ENCODE assay signal across 11 cellular contexts in genomic region chr15:39625451-39625850, GRCh38. TPM values are rescaled to one million over a fixed set of nuclear protein-coding genes. Genes with fewer than 3 reads are reported as not detected.
DNase-seq lines count a peak whose midpoint lies in the region; ATAC-seq and TF ChIP-seq lines count a peak whose summit lies in the region.
"Had no signal": no experiment of that assay in that cellular context is flagged by ENCODE, and none has a peak within 500 bp of the region (broad histone marks: within the 10 kb centered on the region; RNA-seq: fewer than 3 reads in every experiment).

No MANE protein-coding gene starts in this region.

- CTCF ChIA-PET in IMR-90 (lab: Yijun Ruan, JAX) (no interaction called here), mammary epithelial cell (lab: Charles Lee; ENCODE audit: low non-redundant PET) (interaction anchor here (0.5 kb wide), 1 partner anchor 131 kb away, joined by 4 read pairs; no protein-coding TSS in a partner anchor)

- H3K4me1 ChIP-seq in ACC112 (ENCODE audit: control insufficient read depth, insufficient read depth, low read length, unreplicated experiment), result peaks cover 39% of the 10 kb centered on the region
- H3K4me1 ChIP-seq in IMR-90 (ENCODE audit: control insufficient read depth, insufficient read depth, low read length), result peaks cover 27% of the 10 kb centered on the region
- H3K4me1 ChIP-seq in mammary epithelial cell (ENCODE audit: insufficient read depth, low read length), result peaks cover 45% of the 10 kb centered on the region
- H3K4me1 ChIP-seq in testis, result peaks cover 4% of the 10 kb centered on the region

- TF ChIP-seq CTCF in IMR-90 (conservative IDR thresholded peaks at IDR 0.05; ENCODE audit: low read depth, low read length) (no peak), mammary epithelial cell (conservative IDR thresholded peaks at IDR 0.05 in 1 of 2, IDR thresholded peaks at IDR 0.05 in 1 of 2; ENCODE audit: extremely low read depth in 1 of 2, insufficient read depth in 1 of 2, low read depth in 1 of 2, low read length in 2 of 2) (no peak), testis (IDR thresholded peaks at IDR 0.05) (no peak), type B pancreatic cell (conservative IDR thresholded peaks at IDR 0.05) (no peak), GM13976 (IDR thresholded peaks at IDR 0.05; ENCODE audit: borderline replicate concordance, control extremely low read depth, extremely low read depth, insufficient read depth, missing control alignments) (no peak)

- dilution Hi-C loops in IMR-90 (cut with HindIII; ENCODE audit: low sequenced_read_pairs, unreplicated experiment), result no loop called here
- dilution Hi-C loops in mammary epithelial cell (cut with HindIII; ENCODE audit: low sequenced_read_pairs), result no loop called here

- H3K9me1 ChIP-seq in IMR-90 (ENCODE audit: insufficient read depth, low read length), result peaks cover 19% of the 10 kb centered on the region

- H4K5ac ChIP-seq in IMR-90 (ENCODE audit: low read depth, low read length), result peak overlapping the region; percentile 14; the same call in 1 of the 2 replicates

- H3K27me3 ChIP-seq in ACC112 (ENCODE audit: insufficient read depth, low read length), result no peaks in the 10 kb centered on the region
- H3K27me3 ChIP-seq in IMR-90 (ENCODE audit: control insufficient read depth, insufficient read depth, low read length), result no peaks in the 10 kb centered on the region
- no peaks in the 10 kb centered on the region for H3K27me3 ChIP-seq in mammary epithelial cell (ENCODE audit: insufficient read depth, low read length)
- no peaks in the 10 kb centered on the region for H3K27me3 ChIP-seq in testis

- H3K9ac ChIP-seq in IMR-90 (ENCODE audit: low read depth, low read length) (no peak overlapping the region), mammary epithelial cell (ENCODE audit: insufficient read depth, low read length) (no peak overlapping the region)

- peak overlapping the region in 1 of 2 experiments; percentile 43; a peak in 1 of 4 replicates for H4K8ac ChIP-seq in IMR-90 (ENCODE audit: low read depth in 2 of 2, low read length in 2 of 2)

- ATAC-seq in IMR-90 (ENCODE audit: low read depth), result no peak
- ATAC-seq in naive thymus-derived CD8-positive, alpha-beta T cell, result no peak

- H3K79me2 ChIP-seq in ACC112 (ENCODE audit: control insufficient read depth, insufficient read depth, low read length, unreplicated experiment) (no peaks in the 10 kb centered on the region), mammary epithelial cell (ENCODE audit: insufficient read depth, low read length) (no peaks in the 10 kb centered on the region)

- intact Hi-C loops in IMR-90 (cut with micrococcal nuclease), result no loop called here
- intact Hi-C loops in mammary epithelial cell (cut with micrococcal nuclease), result loop anchor here (10.0 kb wide), 1 partner anchor 59 kb away; no protein-coding TSS in a partner anchor
- intact Hi-C loops in testis (cut with DNase I; ENCODE audit: low total_unique reads), result no loop called here

- H3K36me3 Mint-ChIP-seq in naive thymus-derived CD8-positive, alpha-beta T cell, result no peaks in the 10 kb centered on the region
- no peaks in the 10 kb centered on the region for H3K36me3 Mint-ChIP-seq in type B pancreatic cell

- peak overlapping the region; percentile 78 for H3K27ac ChIP-seq in ACC112 (ENCODE audit: low read depth, low read length)
- no peak overlapping the region for H3K27ac ChIP-seq in IMR-90 (ENCODE audit: insufficient read depth, low read length)
- peak overlapping the region; percentile 7 for H3K27ac ChIP-seq in mammary epithelial cell (ENCODE audit: insufficient read depth, low read depth, low read length)
- H3K27ac ChIP-seq in testis, result no peak overlapping the region
- H3K27ac ChIP-seq: C4-2B had no signal

- H2AK5ac ChIP-seq in IMR-90 (ENCODE audit: low read depth, low read length), result peak overlapping the region; percentile 84

- H3K27ac Mint-ChIP-seq in naive thymus-derived CD8-positive, alpha-beta T cell, result peak overlapping the region in 7 of 10 donors; percentile 26 to 99 (median 93)
- no peak overlapping the region for H3K27ac Mint-ChIP-seq in type B pancreatic cell

- H3K79me1 ChIP-seq in IMR-90 (ENCODE audit: low read depth in 1 of 2, low read length in 2 of 2), result peaks cover 0 to 5% of the 10 kb centered on the region in 2 experiments; a peak in 1 of 4 replicates

- H4K20me1 ChIP-seq in IMR-90 (ENCODE audit: insufficient read depth, low read length) (no peaks in the 10 kb centered on the region), mammary epithelial cell (ENCODE audit: insufficient read depth, low read length) (no peaks in the 10 kb centered on the region)

- TF ChIP-seq POLR2A in IMR-90 (IDR thresholded peaks at IDR 0.05; ENCODE audit: low read depth, low read length) (no peak), testis (IDR thresholded peaks at IDR 0.05) (no peak)

- no CpG with 5 or more reads among the region's 4 CpGs for WGBS in IMR-90 (ENCODE audit: extremely low coverage in 2 of 2, insufficient read length in 1 of 2), 2 experiments
- 100% methylated on average over 4 of the region's 4 CpGs for WGBS in mammary epithelial cell (ENCODE audit: low coverage, missing lambda C conversion rate)
- WGBS in testis, 2 donors, result 40 to 69% methylated on average over 1 to 4 of the region's 4 CpGs

- peak overlapping the region; percentile 79 for H3K14ac ChIP-seq in IMR-90 (replicated peaks; ENCODE audit: low read depth, low read length)

- H3K18ac ChIP-seq in IMR-90 (ENCODE audit: low read depth, low read length), result peak overlapping the region; percentile 30

- peaks cover 37 to 86% (median 59%) of the 10 kb centered on the region in 4 donors for H3K4me1 Mint-ChIP-seq in naive thymus-derived CD8-positive, alpha-beta T cell
- H3K4me1 Mint-ChIP-seq in type B pancreatic cell (ENCODE audit: unreplicated experiment), result peaks cover 10% of the 10 kb centered on the region

- H2AFZ ChIP-seq in ACC112 (ENCODE audit: low read length, unreplicated experiment) (no peak overlapping the region), IMR-90 (replicated peaks; ENCODE audit: low read length, poor library complexity) (no peak overlapping the region), mammary epithelial cell (ENCODE audit: low read depth, low read length) (no peak overlapping the region)

- no peaks in the 10 kb centered on the region for H3K27me3 Mint-ChIP-seq in naive thymus-derived CD8-positive, alpha-beta T cell
- H3K27me3 Mint-ChIP-seq in type B pancreatic cell, result no peaks in the 10 kb centered on the region

- BruUV-seq in IMR-90 (replicated peaks; lab: Mats Ljungman, UMichigan) (no TSS peak), mammary epithelial cell (replicated peaks; lab: Mats Ljungman, UMichigan) (TSS peak; percentile 34)

- no peak overlapping the region for H3K56ac ChIP-seq in IMR-90 (ENCODE audit: extremely low read depth, insufficient read depth, low read length)

- peak overlapping the region; percentile 80 for H3K4ac ChIP-seq in IMR-90 (ENCODE audit: low read depth, low read length)

- POLR2A ChIA-PET in IMR-90 (lab: Charles Lee; ENCODE audit: unreplicated experiment), result no interaction called here
- POLR2A ChIA-PET in naive thymus-derived CD8-positive, alpha-beta T cell (lab: Charles Lee), result interaction anchor here (1.0 kb wide), 1 partner anchor 9 kb away, joined by 3 read pairs; no protein-coding TSS in a partner anchor

- H2BK20ac ChIP-seq in IMR-90 (ENCODE audit: low read depth, low read length), result peak overlapping the region; percentile 76

- no peak for TF ChIP-seq RAD21 in IMR-90 (IDR thresholded peaks at IDR 0.05; ENCODE audit: low read length)

- peak overlapping the region; percentile 73 for H2BK120ac ChIP-seq in IMR-90 (ENCODE audit: low read depth, low read length)

- H2BK15ac ChIP-seq in IMR-90 (ENCODE audit: low read depth, low read length), result peak overlapping the region; percentile 91; the same call in 2 of the 3 replicates

- H3K36me3 ChIP-seq in ACC112 (ENCODE audit: insufficient read depth, low read length), result no peaks in the 10 kb centered on the region
- H3K36me3 ChIP-seq in IMR-90 (ENCODE audit: control insufficient read depth, insufficient read depth, low read length), result no peaks in the 10 kb centered on the region
- H3K36me3 ChIP-seq in mammary epithelial cell (ENCODE audit: insufficient read depth, low read length), result no peaks in the 10 kb centered on the region
- H3K36me3 ChIP-seq in testis (ENCODE audit: low read depth, missing control alignments), result no peaks in the 10 kb centered on the region

- H4K91ac ChIP-seq in IMR-90 (ENCODE audit: insufficient read depth, low read depth, low read length), result peak overlapping the region; percentile 35

- no peak overlapping the region for H2BK5ac ChIP-seq in IMR-90 (ENCODE audit: low read depth, low read length, poor library complexity, severe bottlenecking)

- no peak for DNase-seq in IMR-90
- no peak for DNase-seq in mammary epithelial cell
- DNase-seq in naive thymus-derived CD8-positive, alpha-beta T cell, result no peak
- no peak for DNase-seq in testis
- no peak for DNase-seq in type B pancreatic cell (ENCODE audit: extremely low spot score, unreplicated experiment)
- no peak for DNase-seq in NCI-H226
- DNase-seq in GM13976 (ENCODE audit: low spot score), result no peak
- DNase-seq: cerebellar nuclear complex, NCI-H2029 had no signal

- peak overlapping the region in 6 of 10 donors; percentile 44 to 78 (median 66) for H3K4me3 Mint-ChIP-seq in naive thymus-derived CD8-positive, alpha-beta T cell
- no peak overlapping the region for H3K4me3 Mint-ChIP-seq in type B pancreatic cell

- H3K4me2 ChIP-seq in IMR-90 (ENCODE audit: low read depth, low read length) (no peak overlapping the region), mammary epithelial cell (ENCODE audit: insufficient read depth, low read depth, low read length) (no peak overlapping the region)

- peak overlapping the region; percentile 2; the same call in 1 of the 2 replicates for H3K4me3 ChIP-seq in ACC112 (ENCODE audit: low read depth, low read length)
- no peak overlapping the region for H3K4me3 ChIP-seq in IMR-90 (ENCODE audit: insufficient read depth, low read depth, low read length)
- H3K4me3 ChIP-seq in mammary epithelial cell (replicated peaks in 1 of 3; ENCODE audit: insufficient read depth in 1 of 3, low read depth in 2 of 3, low read length in 3 of 3), result no peak overlapping the region
- no peak overlapping the region for H3K4me3 ChIP-seq in testis

- H3K9me3 ChIP-seq in IMR-90 (ENCODE audit: control insufficient read depth, insufficient read depth, low read length) (no peaks in the 10 kb centered on the region; the same call in 1 of the 2 replicates), mammary epithelial cell (replicated peaks; ENCODE audit: insufficient read depth, low read length) (no peaks in the 10 kb centered on the region), testis (no peaks in the 10 kb centered on the region)

- no peak overlapping the region for H2AK9ac ChIP-seq in IMR-90 (replicated peaks; ENCODE audit: low read depth, low read length, poor library complexity)

- in situ Hi-C loops in IMR-90 (cut with MboI; ENCODE audit: low sequenced_read_pairs) (no loop called here), mammary epithelial cell (cut with MboI; ENCODE audit: low sequenced_read_pairs in 2 of 2) (no loop called here), GM13976 (cut with MboI; ENCODE audit: low sequenced_read_pairs, unreplicated experiment) (no loop called here)

- no peaks in the 10 kb centered on the region for H3K9me3 Mint-ChIP-seq in naive thymus-derived CD8-positive, alpha-beta T cell
- no peaks in the 10 kb centered on the region for H3K9me3 Mint-ChIP-seq in type B pancreatic cell

- peak overlapping the region; percentile 13; the same call in 1 of the 2 replicates for H3K23ac ChIP-seq in IMR-90 (ENCODE audit: low read depth, low read length)

RNA-seq across cellular contexts. Expression of gene THBS1, which starts 44.6 kb away (rescaled TPM):
- total RNA-seq in IMR-90 (2012; rRNA removed) (3,217 and 4,071 TPM in 2 replicates), mammary epithelial cell (over 10,000 TPM in 1 of 2 donors, 1,000 to 10,000 TPM in 1; 3,517 to 11,760 TPM), testis (10 to 100 TPM; 13.9 to 20.7 TPM), type B pancreatic cell (ENCODE audit: low replicate concordance) (51.7 and 137 TPM in 2 replicates)
- polyA plus RNA-seq in IMR-90 (2012; rRNA removed) (1,562 and 1,711 TPM in 2 replicates), mammary epithelial cell (909 TPM), testis (ENCODE audit: insufficient read depth, low read depth, low replicate concordance) (12.6 TPM)
- 567 and 904 TPM in 2 replicates for polyA plus RNA-seq in IMR-90 (2012; cell fraction: cytosol; rRNA removed)
- polyA plus RNA-seq in IMR-90 (2012; cell fraction: nucleus; rRNA removed; ENCODE audit: low replicate concordance), result 2,496 and 5,799 TPM in 2 replicates
- 7,367 TPM for polyA minus RNA-seq in mammary epithelial cell
- total RNA-seq in naive thymus-derived CD8-positive, alpha-beta T cell, result 1 to 10 TPM; 3.8 to 6.5 TPM
- under 1 TPM in 2 of 3 donors, not detected in 1; 0.02 to 0.27 TPM for polyA plus RNA-seq in naive thymus-derived CD8-positive, alpha-beta T cell

Comparison
In these comparisons a context has a peak if more than half of its experiments do, and no peak if none do; other contexts are left out.
1. H3K27ac ChIP-seq: peak in ACC112 (single experiment) and mammary epithelial cell (single experiment); none in IMR-90 (single experiment) and testis (0 of 2).
2. RNA of gene THBS1, which starts 44.6 kb away (total RNA-seq): 3,517 to 11,760 TPM in mammary epithelial cell and 3,217 to 4,071 TPM in IMR-90; 51.7 to 137 TPM in type B pancreatic cell, 13.9 to 20.7 TPM in testis and 3.8 to 6.5 TPM in naive thymus-derived CD8-positive, alpha-beta T cell; every median in the first group is over 10 times any median in the second.